ENCODE assay signal across 8 cellular contexts in genomic region chr4:94304365-94304971, GRCh38. TPM values are rescaled to one million over a fixed set of nuclear protein-coding genes. Genes with fewer than 3 reads are reported as not detected.
DNase-seq lines count a peak whose midpoint lies in the region; ATAC-seq and TF ChIP-seq lines count a peak whose summit lies in the region.

No MANE protein-coding gene starts in this region.

- H3K36me3 ChIP-seq in body of pancreas (replicated peaks in 1 of 2; ENCODE audit: insufficient read depth in 1 of 2, low read depth in 2 of 2) (no peaks in the 10 kb centered on the region), left lung (no peaks in the 10 kb centered on the region)

- H3K4me1 ChIP-seq in body of pancreas (no peaks in the 10 kb centered on the region), left lung (no peaks in the 10 kb centered on the region)

- H3K27ac ChIP-seq in body of pancreas (no peak overlapping the region), left lung (no peak overlapping the region)

- H3K9me3 ChIP-seq in body of pancreas (no peaks in the 10 kb centered on the region), left lung (no peaks in the 10 kb centered on the region)

- TF ChIP-seq CTCF in LNCAP (IDR thresholded peaks at IDR 0.05): peak; percentile 81
- TF ChIP-seq CTCF in body of pancreas (IDR thresholded peaks at IDR 0.05): peak in 6 of 7 experiments; percentile 49 to 61 (median 55)
- TF ChIP-seq CTCF in left lung (IDR thresholded peaks at IDR 0.05): peak in 1 of 2 donors; percentile 62

- no peak for TF ChIP-seq POLR2A in body of pancreas (IDR thresholded peaks at IDR 0.05)

- ATAC-seq in GM18858 (IDR thresholded peaks at IDR 0.05; ENCODE audit: unreplicated experiment) (peak; percentile 74), body of pancreas (no peak), left lung (peak; percentile 78), GM21737 (IDR thresholded peaks at IDR 0.05; ENCODE audit: unreplicated experiment) (no peak)

- no peak overlapping the region for H3K4me3 ChIP-seq in body of pancreas
- H3K4me3 ChIP-seq in left lung: no peak overlapping the region

- intact Hi-C loops in body of pancreas (cut with DNase I) (loop anchor here (10.0 kb wide), 1 partner anchor 290 kb away; no protein-coding TSS in a partner anchor), left lung (cut with DNase I) (loop anchor here in 1 of 2 donors (10.0 kb wide), 1 partner anchor 100 kb away; no protein-coding TSS in a partner anchor)

- H3K27me3 ChIP-seq in body of pancreas (no peaks in the 10 kb centered on the region), left lung (no peaks in the 10 kb centered on the region)

- WGBS in body of pancreas, 2 donors: 27 to 28% methylated on average over 2 of the region's 2 CpGs

- DNase-seq in COLO668 (lab: John Stamatoyannopoulos, UW; ENCODE audit: unreplicated experiment): peak; percentile 7
- DNase-seq in body of pancreas: peak in 1 of 4 donors; percentile 20
- no peak for DNase-seq in left lung
- DNase-seq in ureter (ENCODE audit: low spot score): no peak
- DNase-seq in NCI-H1694 treated with DMSO at 0.1 percent for 48 hours (lab: John Stamatoyannopoulos, UW): no peak

RNA-seq across cellular contexts. Expression of gene HPGDS, which starts 38.2 kb away (rescaled TPM):
- 1 to 10 TPM; 1.8 to 3.6 TPM for total RNA-seq in body of pancreas
- total RNA-seq in left lung: 1 to 10 TPM; 4.4 to 4.8 TPM
- total RNA-seq in ureter: 4.4 TPM

Comparison
In these comparisons a context has a peak if more than half of its experiments do, and no peak if none do; other contexts are left out.
1. ATAC-seq: peak in GM18858 (single experiment) and left lung (single experiment); none in body of pancreas (single experiment) and GM21737 (single experiment).